In genomic region chr7:102417105-102417504, GRCh38 we compare ENCODE assay signal across 20 cellular contexts. TPM values are rescaled to one million over a fixed set of nuclear protein-coding genes. Genes with fewer than 3 reads are reported as not detected.
A peak's percentile ranks its signal among the peaks of the same experiment; 100 is the strongest.
DNase-seq lines count a peak whose midpoint lies in the region; ATAC-seq and TF ChIP-seq lines count a peak whose summit lies in the region.
"Had no signal": no experiment of that assay in that cellular context is flagged by ENCODE, and none has a peak within 500 bp of the region (broad histone marks: within the 10 kb centered on the region; RNA-seq: fewer than 3 reads in every experiment).

No MANE protein-coding gene starts in this region.

- H3K4me1 Mint-ChIP-seq in CD8-positive, alpha-beta memory T cell, result peaks cover 58 to 83% (median 75%) of the 10 kb centered on the region in 3 donors
- H3K4me1 Mint-ChIP-seq in activated CD8-positive, alpha-beta T cell treated with anti-CD3 and anti-CD28 coated beads, Interleukin-2, amount 10 ng/mL, durations not matched to agents 7 days and 5 days (ENCODE audit: low read depth), result peaks cover 78% of the 10 kb centered on the region

- H3K4me1 ChIP-seq in CD8-positive, alpha-beta memory T cell (ENCODE audit: insufficient read depth, low read length), result peaks cover 75% of the 10 kb centered on the region
- H3K4me1 ChIP-seq in mucosa of descending colon (ENCODE audit: low read depth), result peaks cover 5% of the 10 kb centered on the region
- H3K4me1 ChIP-seq in ascending aorta, result no peaks in the 10 kb centered on the region
- H3K4me1 ChIP-seq: BE2C, pancreas had no signal

- no peaks in the 10 kb centered on the region for H3K27me3 Mint-ChIP-seq in CD8-positive, alpha-beta memory T cell
- H3K27me3 Mint-ChIP-seq in activated CD8-positive, alpha-beta T cell treated with anti-CD3 and anti-CD28 coated beads, Interleukin-2, amount 10 ng/mL, durations not matched to agents 7 days and 5 days (ENCODE audit: low read depth), result no peaks in the 10 kb centered on the region

- H3K36me3 ChIP-seq in CD8-positive, alpha-beta memory T cell (ENCODE audit: insufficient read depth, low read length), result no peaks in the 10 kb centered on the region
- H3K36me3 ChIP-seq in mucosa of descending colon (ENCODE audit: low read depth) (peaks cover 3% of the 10 kb centered on the region), ascending aorta (peaks cover 35 to 61% of the 10 kb centered on the region in 2 donors)

- in situ Hi-C loops in ACHN (cut with HindIII; ENCODE audit: low pct_ligation_motif_present, low pct_unique_long_range_greater_than_20kb, low sequenced_read_pairs), result no loop called here

- peaks cover 12 to 50% (median 13%) of the 10 kb centered on the region in 3 donors for H3K36me3 Mint-ChIP-seq in CD8-positive, alpha-beta memory T cell
- H3K36me3 Mint-ChIP-seq in activated CD8-positive, alpha-beta T cell treated with anti-CD3 and anti-CD28 coated beads, Interleukin-2, amount 10 ng/mL, durations not matched to agents 7 days and 5 days (ENCODE audit: low read depth), result peaks cover 66% of the 10 kb centered on the region

- intact Hi-C loops in mucosa of descending colon (cut with DNase I, micrococcal nuclease) (no loop called here), ascending aorta (cut with DNase I) (no loop called here)

- no peaks in the 10 kb centered on the region for H3K27me3 ChIP-seq in CD8-positive, alpha-beta memory T cell (ENCODE audit: insufficient read depth, low read length, poor library complexity, severe bottlenecking)
- no peaks in the 10 kb centered on the region for H3K27me3 ChIP-seq in ascending aorta
- H3K27me3 ChIP-seq: BE2C, pancreas had no signal

- peak overlapping the region; percentile 93 to 100 (median 97) for H3K27ac Mint-ChIP-seq in CD8-positive, alpha-beta memory T cell
- peak overlapping the region; percentile 97 for H3K27ac Mint-ChIP-seq in activated CD8-positive, alpha-beta T cell treated with anti-CD3 and anti-CD28 coated beads, Interleukin-2, amount 10 ng/mL, durations not matched to agents 7 days and 5 days
- H3K27ac Mint-ChIP-seq: GM23338 had no signal

- CTCF ChIA-PET in CD8-positive, alpha-beta memory T cell (lab: Charles Lee), result no interaction called here
- CTCF ChIA-PET in activated CD8-positive, alpha-beta T cell treated with anti-CD3 and anti-CD28 coated beads, Interleukin-2, amount 10 ng/mL, durations not matched to agents 7 days and 5 days (lab: Charles Lee), result interaction anchor here (0.7 to 1.6 kb wide), 3 partner anchors 8 to 17 kb away, joined by 3 to 5 read pairs (median 4); no protein-coding TSS in a partner anchor

- ATAC-seq in activated CD8-positive, alpha-beta T cell treated with anti-CD3 and anti-CD28 coated beads, Interleukin-2, amount 10 ng/mL, durations not matched to agents 7 days and 5 days, result no peak
- peak; percentile 30 for ATAC-seq in mucosa of descending colon
- no peak for ATAC-seq in HG03354 (IDR thresholded peaks at IDR 0.05; ENCODE audit: poor library complexity, severe bottlenecking, unreplicated experiment)
- ATAC-seq: esophagus mucosa, GM23338, left ventricle myocardium superior, pancreas had no signal

- H3K27ac ChIP-seq in C4-2B, result peak overlapping the region; percentile 79
- H3K27ac ChIP-seq in CD8-positive, alpha-beta memory T cell (ENCODE audit: low read depth, low read length), result no peak overlapping the region
- no peak overlapping the region for H3K27ac ChIP-seq in ascending aorta
- H3K27ac ChIP-seq: pancreas had no signal

- H3K9me3 Mint-ChIP-seq in CD8-positive, alpha-beta memory T cell, result no peaks in the 10 kb centered on the region
- H3K9me3 Mint-ChIP-seq in activated CD8-positive, alpha-beta T cell treated with anti-CD3 and anti-CD28 coated beads, Interleukin-2, amount 10 ng/mL, durations not matched to agents 7 days and 5 days (ENCODE audit: insufficient read depth), result no peaks in the 10 kb centered on the region
- H3K9me3 Mint-ChIP-seq: GM23338 had no signal

- peak overlapping the region; percentile 18 to 93 (median 69) for H3K4me3 Mint-ChIP-seq in CD8-positive, alpha-beta memory T cell
- peak overlapping the region; percentile 9 for H3K4me3 Mint-ChIP-seq in activated CD8-positive, alpha-beta T cell treated with anti-CD3 and anti-CD28 coated beads, Interleukin-2, amount 10 ng/mL, durations not matched to agents 7 days and 5 days
- H3K4me3 Mint-ChIP-seq: GM23338 had no signal

- POLR2A ChIA-PET in CD8-positive, alpha-beta memory T cell (lab: Charles Lee), result interaction anchor here (0.6 to 0.8 kb wide), 3 partner anchors 8 to 12 kb away, joined by 3 to 12 read pairs (median 4); no protein-coding TSS in a partner anchor
- POLR2A ChIA-PET in activated CD8-positive, alpha-beta T cell treated with anti-CD3 and anti-CD28 coated beads, Interleukin-2, amount 10 ng/mL, durations not matched to agents 7 days and 5 days (lab: Charles Lee), result interaction anchor here (1.2 to 4.4 kb wide), 4 partner anchors 9 to 20 kb away, joined by 3 to 124 read pairs (median 4); no protein-coding TSS in a partner anchor

- DNase-seq in CD8-positive, alpha-beta memory T cell, result peak in 2 of 5 donors; percentile 60 to 64
- DNase-seq in activated CD8-positive, alpha-beta T cell treated with anti-CD3 and anti-CD28 coated beads, Interleukin-2, amount 10 ng/mL, durations not matched to agents 7 days and 5 days, result no peak
- DNase-seq in mucosa of descending colon (no peak), ACHN (no peak), ascending aorta (ENCODE audit: low spot score in 2 of 2) (no peak)
- DNase-seq: activated CD4-positive, alpha-beta T cell treated with anti-CD3 and anti-CD28 coated beads, Interleukin-2, amount 50 U/mL, for 1 hour; activated gamma-delta T cell treated with Interleukin-2 at 50 U/mL for 16 hours; BE2C; DMS153; left ventricle myocardium superior; NCI-H2029; NCI-H524 treated with DMSO at 0.1 percent for 48 hours; pancreas; SHP77; stimulated activated CD8-positive, alpha-beta memory T cell treated with anti-CD3 and anti-CD28 coated beads, Interleukin-4, amount 100 ng/mL, for 48 hours; T1000 had no signal

- no peak overlapping the region for H3K4me3 ChIP-seq in CD8-positive, alpha-beta memory T cell (ENCODE audit: low read length)
- H3K4me3 ChIP-seq in mucosa of descending colon (no peak overlapping the region), ascending aorta (no peak overlapping the region)
- H3K4me3 ChIP-seq: GM23338, pancreas had no signal

- TF ChIP-seq CTCF in C4-2B (conservative IDR thresholded peaks at IDR 0.05) (no peak), mucosa of descending colon (IDR thresholded peaks at IDR 0.05) (no peak), ascending aorta (IDR thresholded peaks at IDR 0.05) (no peak)

- no peaks in the 10 kb centered on the region for H3K9me3 ChIP-seq in CD8-positive, alpha-beta memory T cell (ENCODE audit: low read length)
- H3K9me3 ChIP-seq in mucosa of descending colon (no peaks in the 10 kb centered on the region), ascending aorta (no peaks in the 10 kb centered on the region)
- H3K9me3 ChIP-seq: BE2C, pancreas had no signal

RNA-seq across cellular contexts. Expression of gene ORAI2, which starts 16.3 kb away (rescaled TPM):
- total RNA-seq in CD8-positive, alpha-beta memory T cell, result 10 to 100 TPM; 66.9 to 68.9 TPM
- 47.7 TPM for polyA plus RNA-seq in CD8-positive, alpha-beta memory T cell
- total RNA-seq in activated CD8-positive, alpha-beta T cell treated with anti-CD3 and anti-CD28 coated beads, Interleukin-2, amount 10 ng/mL, durations not matched to agents 7 days and 5 days, result 10 to 100 TPM; 72.5 to 72.8 TPM
- total RNA-seq in mucosa of descending colon, result 1 to 10 TPM; 2.8 to 9.8 (median 7.5) TPM
- 45.1 TPM for total RNA-seq in ascending aorta

RNA-seq across cellular contexts. Expression of gene PRKRIP1, which starts 20.9 kb away (rescaled TPM):
- 10 to 100 TPM; 26.0 to 27.3 TPM for total RNA-seq in CD8-positive, alpha-beta memory T cell
- 21.1 TPM for polyA plus RNA-seq in CD8-positive, alpha-beta memory T cell
- 10 to 100 TPM; 26.8 to 28.1 TPM for total RNA-seq in activated CD8-positive, alpha-beta T cell treated with anti-CD3 and anti-CD28 coated beads, Interleukin-2, amount 10 ng/mL, durations not matched to agents 7 days and 5 days
- total RNA-seq in mucosa of descending colon, result 10 to 100 TPM; 15.1 to 24.1 (median 18.6) TPM
- total RNA-seq in ascending aorta, result 23.6 TPM

RNA-seq across cellular contexts. Expression of gene ALKBH4, which starts 47.6 kb away (rescaled TPM):
- total RNA-seq in CD8-positive, alpha-beta memory T cell, result 10 to 100 TPM; 11.3 to 13.2 TPM
- 20.1 TPM for polyA plus RNA-seq in CD8-positive, alpha-beta memory T cell
- 10 to 100 TPM; 10.8 to 11.1 TPM for total RNA-seq in activated CD8-positive, alpha-beta T cell treated with anti-CD3 and anti-CD28 coated beads, Interleukin-2, amount 10 ng/mL, durations not matched to agents 7 days and 5 days
- total RNA-seq in mucosa of descending colon (10 to 100 TPM in 1 of 3 donors, 1 to 10 TPM in 2; 8.4 to 11.1 (median 10.0) TPM), ascending aorta (26.4 TPM)

RNA-seq across cellular contexts. Expression of gene LRWD1, which starts 47.7 kb away (rescaled TPM):
- total RNA-seq in CD8-positive, alpha-beta memory T cell, result 10 to 100 TPM; 29.9 to 30.1 TPM
- 14.6 TPM for polyA plus RNA-seq in CD8-positive, alpha-beta memory T cell
- total RNA-seq in activated CD8-positive, alpha-beta T cell treated with anti-CD3 and anti-CD28 coated beads, Interleukin-2, amount 10 ng/mL, durations not matched to agents 7 days and 5 days, result 10 to 100 TPM; 16.7 to 21.7 TPM
- total RNA-seq in mucosa of descending colon, result 10 to 100 TPM; 12.7 to 17.6 (median 13.3) TPM
- total RNA-seq in ascending aorta, result 24.4 TPM
